In genomic region chr9:129383005-129383414, GRCh38 we compare ENCODE assay signal across 8 cellular contexts.
DNase-seq lines count a peak whose midpoint lies in the region; ATAC-seq and TF ChIP-seq lines count a peak whose summit lies in the region.

No MANE protein-coding gene starts in this region.

- intact Hi-C loops in Caco-2 (cut with micrococcal nuclease; ENCODE audit: unreplicated experiment): no loop called here
- intact Hi-C loops in lower leg skin (cut with DNase I; ENCODE audit: low total_unique reads): no loop called here
- intact Hi-C loops in tibial artery (cut with DNase I; ENCODE audit: low total_unique reads): no loop called here

- peak overlapping the region; percentile 91 to 96 for H3K27ac ChIP-seq in tibial artery

- no peaks in the 10 kb centered on the region for H3K36me3 Mint-ChIP-seq in Caco-2 (ENCODE audit: insufficient read depth, unreplicated experiment)

- peak overlapping the region; percentile 82 for H3K27ac Mint-ChIP-seq in Caco-2 (ENCODE audit: unreplicated experiment)

- BruUV-seq in Caco-2 (replicated peaks; lab: Mats Ljungman, UMichigan): no TSS peak

- peak overlapping the region; percentile 68 for H3K4me3 Mint-ChIP-seq in Caco-2 (ENCODE audit: unreplicated experiment)

- ATAC-seq in GM19395 (IDR thresholded peaks at IDR 0.05; ENCODE audit: unreplicated experiment): no peak

- WGBS in lower leg skin, 2 donors: 0 to 10% methylated on average over 7 to 14 of the region's 14 CpGs

- POLR2A ChIA-PET in Caco-2 (lab: Charles Lee): interaction anchor here (0.5 to 1.4 kb wide), 7 partner anchors 49 to 302 kb away, joined by 3 to 5 read pairs (median 3); partner anchors contain the start of gene DOLPP1

- H3K4me1 ChIP-seq in Caco-2: peaks cover 13% of the 10 kb centered on the region
- H3K4me1 ChIP-seq in tibial artery: peaks cover 6 to 22% (median 17%) of the 10 kb centered on the region in 4 donors

- H3K27me3 ChIP-seq in Caco-2 (replicated peaks; ENCODE audit: control insufficient read depth, insufficient read depth, low read length) (no peaks in the 10 kb centered on the region), tibial artery (no peaks in the 10 kb centered on the region)

- no peaks in the 10 kb centered on the region for H3K36me3 ChIP-seq in Caco-2 (ENCODE audit: control insufficient read depth, insufficient read depth, low read length)
- no peaks in the 10 kb centered on the region for H3K36me3 ChIP-seq in tibial artery

- no peak for TF ChIP-seq POLR2A in lower leg skin (IDR thresholded peaks at IDR 0.05)

- no peaks in the 10 kb centered on the region for H3K27me3 Mint-ChIP-seq in Caco-2 (ENCODE audit: insufficient read depth, unreplicated experiment)

- CTCF ChIA-PET in Caco-2 (lab: Charles Lee): interaction anchor here (0.5 to 1.0 kb wide), 6 partner anchors 22 to 114 kb away, joined by 3 to 4 read pairs (median 4); no protein-coding TSS in a partner anchor

- no peaks in the 10 kb centered on the region for H3K9me3 Mint-ChIP-seq in Caco-2 (ENCODE audit: unreplicated experiment)

- peak overlapping the region; percentile 60 for H3K4me3 ChIP-seq in Caco-2 (ENCODE audit: low read depth, low read length)
- peak overlapping the region; percentile 57 for H3K4me3 ChIP-seq in choroid plexus epithelial cell (ENCODE audit: low read depth, low read length)
- H3K4me3 ChIP-seq in lower leg skin (ENCODE audit: low read depth, poor library complexity, severe bottlenecking): peak overlapping the region; percentile 29
- peak overlapping the region; percentile 61 for H3K4me3 ChIP-seq in tibial artery

- peaks cover 13% of the 10 kb centered on the region for H3K4me1 Mint-ChIP-seq in Caco-2 (ENCODE audit: low read depth, unreplicated experiment)

- DNase-seq in Caco-2 (peak; percentile 74 to 81), NCI-H2029 treated with DMSO at 0.1 percent for 48 hours (lab: John Stamatoyannopoulos, UW) (peak; percentile 63), choroid plexus epithelial cell (ENCODE audit: low read depth) (no peak), lower leg skin (ENCODE audit: low spot score in 2 of 2) (peak in 1 of 2 donors; percentile 66), tibial artery (peak; percentile 44 to 91), NAMALWA (ENCODE audit: low spot score) (no peak), NK-92 (lab: John Stamatoyannopoulos, UW; ENCODE audit: unreplicated experiment) (no peak)

- TF ChIP-seq CTCF in Caco-2 (IDR thresholded peaks at IDR 0.05; ENCODE audit: insufficient read depth in 1 of 2, low read depth in 1 of 2, low read length in 1 of 2, severe bottlenecking in 1 of 2, unreplicated experiment in 1 of 2): no peak
- no peak for TF ChIP-seq CTCF in choroid plexus epithelial cell (conservative IDR thresholded peaks at IDR 0.05; ENCODE audit: low read depth, low read length)
- no peak for TF ChIP-seq CTCF in lower leg skin (IDR thresholded peaks at IDR 0.05)
- no peak for TF ChIP-seq CTCF in tibial artery (IDR thresholded peaks at IDR 0.05)

- H3K9me3 ChIP-seq in Caco-2: no peaks in the 10 kb centered on the region
- no peaks in the 10 kb centered on the region for H3K9me3 ChIP-seq in tibial artery

Comparison
In these comparisons a context has a peak if more than half of its experiments do, and no peak if none do; other contexts are left out.
1. DNase-seq: peak in Caco-2 (2 of 2), NCI-H2029 treated with DMSO at 0.1 percent for 48 hours (single experiment) and tibial artery (2 of 2); none in choroid plexus epithelial cell (single experiment), NAMALWA (single experiment) and NK-92 (single experiment).
2. Peak in every context shown above with its lines, with median percentiles within 50 percentile points of each other: H3K4me3 ChIP-seq.